ENCODE assay signal across 8 cellular contexts in the genomic region with DNA sequence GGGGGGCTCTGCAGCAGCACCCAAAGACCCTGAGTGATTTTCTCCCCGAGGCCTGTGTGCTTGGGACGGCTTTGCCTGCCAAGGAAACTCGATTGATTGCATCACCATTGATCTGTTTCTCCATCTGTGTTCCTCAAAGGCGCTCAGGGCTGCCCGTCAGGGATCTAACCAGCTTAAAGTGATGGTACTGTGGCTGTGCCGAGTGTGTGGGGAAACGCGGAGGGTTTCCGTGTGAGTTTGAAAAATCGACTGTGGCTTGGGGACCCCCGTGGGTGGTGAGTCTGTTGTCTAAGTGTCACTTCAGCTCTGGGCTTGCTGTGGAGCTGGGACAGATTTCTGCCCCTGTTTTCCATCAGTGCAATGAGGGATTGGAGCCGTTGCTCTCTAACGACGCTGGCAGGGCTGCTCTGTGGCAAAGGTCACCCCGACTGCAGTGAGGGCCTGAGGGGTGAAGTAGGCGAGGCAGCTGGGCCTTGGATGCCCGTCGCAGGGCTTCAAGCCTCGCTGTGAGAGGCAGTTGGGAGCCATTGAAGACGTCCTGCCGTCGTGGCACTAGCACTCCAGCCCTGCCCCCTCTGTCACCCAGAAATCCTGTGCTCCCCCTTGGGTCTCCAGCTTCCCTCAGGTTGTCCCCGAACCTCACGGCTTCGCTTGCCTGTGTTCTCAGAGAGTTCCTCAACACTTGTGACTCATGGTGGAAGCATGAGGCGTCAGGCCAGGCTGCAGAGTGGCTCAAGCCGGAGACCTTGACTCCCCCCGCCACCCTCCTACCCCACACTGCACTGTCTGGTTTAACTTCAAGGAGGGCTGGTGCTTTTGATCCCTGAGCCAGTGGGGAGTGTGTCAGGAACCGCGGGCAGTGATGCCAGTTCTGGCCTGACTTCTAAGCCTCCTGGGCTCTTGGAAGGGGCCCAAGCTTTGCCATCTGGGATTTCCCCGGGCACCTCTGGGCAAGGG. TPM values are rescaled to one million over a fixed set of nuclear protein-coding genes. Genes with fewer than 3 reads are reported as not detected.
DNase-seq lines count a peak whose midpoint lies in the region; FAIRE-seq and TF ChIP-seq lines count a peak whose summit lies in the region.
"Had no signal": no experiment of that assay in that cellular context is flagged by ENCODE, and none has a peak within 500 bp of the region (broad histone marks: within the 10 kb centered on the region; RNA-seq: fewer than 3 reads in every experiment).

No MANE protein-coding gene starts in this region.

- H3K9ac ChIP-seq in smooth muscle cell (ENCODE audit: low read depth) (no peak overlapping the region), MM.1S (ENCODE audit: low read length) (no peak overlapping the region)

- H3K36me3 ChIP-seq in SJSA1 (no peaks in the 10 kb centered on the region), smooth muscle cell (ENCODE audit: low read depth) (no peaks in the 10 kb centered on the region), MM.1S (replicated peaks; ENCODE audit: insufficient read depth, low read length) (no peaks in the 10 kb centered on the region)

- H2AFZ ChIP-seq in smooth muscle cell (ENCODE audit: low read depth): no peak overlapping the region
- H2AFZ ChIP-seq in MM.1S (ENCODE audit: low read length): no peak overlapping the region

- H3K79me2 ChIP-seq in smooth muscle cell (ENCODE audit: low read depth) (no peaks in the 10 kb centered on the region), MM.1S (ENCODE audit: low read length) (no peaks in the 10 kb centered on the region)

- TF ChIP-seq CTCF in fibroblast of villous mesenchyme (IDR thresholded peaks at IDR 0.05; ENCODE audit: insufficient read depth, low read depth, low read length) (no peak), smooth muscle cell (IDR thresholded peaks at IDR 0.05; ENCODE audit: borderline replicate concordance, insufficient read depth, poor library complexity, severe bottlenecking) (no peak), MM.1S (IDR thresholded peaks at IDR 0.05; ENCODE audit: low read length) (no peak)

- H3F3A ChIP-seq in smooth muscle cell (ENCODE audit: low read depth): no peaks in the 10 kb centered on the region
- H3F3A ChIP-seq in MM.1S (ENCODE audit: insufficient read depth, low read length): no peaks in the 10 kb centered on the region

- peaks cover 14% of the 10 kb centered on the region for H3K4me1 ChIP-seq in SJSA1 (replicated peaks)
- peaks cover 4% of the 10 kb centered on the region for H3K4me1 ChIP-seq in smooth muscle cell (ENCODE audit: low read depth)
- no peaks in the 10 kb centered on the region for H3K4me1 ChIP-seq in MM.1S (ENCODE audit: low read length)

- H3K4me3 ChIP-seq in SJSA1 (no peak overlapping the region), fibroblast of villous mesenchyme (ENCODE audit: low read depth, low read length) (no peak overlapping the region), smooth muscle cell (no peak overlapping the region), MM.1S (ENCODE audit: low read length) (no peak overlapping the region)

- H3K9me3 ChIP-seq in SJSA1 (replicated peaks): no peaks in the 10 kb centered on the region
- no peaks in the 10 kb centered on the region for H3K9me3 ChIP-seq in smooth muscle cell (replicated peaks; ENCODE audit: low read depth)
- no peaks in the 10 kb centered on the region for H3K9me3 ChIP-seq in MM.1S (replicated peaks; ENCODE audit: insufficient read depth, low read length)

- no peak overlapping the region for H3K27ac ChIP-seq in SJSA1
- H3K27ac ChIP-seq in smooth muscle cell (ENCODE audit: low read depth): no peak overlapping the region
- H3K27ac ChIP-seq in MM.1S (ENCODE audit: low read length): no peak overlapping the region

- peak; percentile 86 for DNase-seq in H54 (ENCODE audit: insufficient read length, low spot score)
- DNase-seq in SJSA1 (ENCODE audit: low read depth in 1 of 2, low spot score in 2 of 2): peak; percentile 62 to 87
- peak; percentile 70 for DNase-seq in fibroblast of villous mesenchyme (ENCODE audit: low read depth)
- peak; percentile 11 for DNase-seq in smooth muscle cell (lab: John Stamatoyannopoulos, UW; ENCODE audit: unreplicated experiment)
- DNase-seq in D341Med (ENCODE audit: low spot score): no peak
- DNase-seq in NCI-H146 treated with DMSO at 0.1 percent for 48 hours (lab: John Stamatoyannopoulos, UW; ENCODE audit: unreplicated experiment): no peak
- DNase-seq in MM.1S: no peak
- DNase-seq: hippocampal formation had no signal

- H3K4me2 ChIP-seq in smooth muscle cell (peak overlapping the region; percentile 74), MM.1S (ENCODE audit: low read depth, low read length) (no peak overlapping the region)

- 40% methylated on average over 31 of the region's 31 CpGs for WGBS in smooth muscle cell (ENCODE audit: low lambda C conversion rate)

- TF ChIP-seq POLR2A in H54 (IDR thresholded peaks at IDR 0.05; ENCODE audit: low read depth, low read length): no peak

- H3K9me2 ChIP-seq in MM.1S (replicated peaks; ENCODE audit: insufficient read depth, low read length): no peaks in the 10 kb centered on the region

- peak; percentile 30 for FAIRE-seq in H54 (lab: Jason Lieb, UNC)

- H4K20me1 ChIP-seq in smooth muscle cell (ENCODE audit: low read depth) (no peaks in the 10 kb centered on the region), MM.1S (ENCODE audit: insufficient read depth, low read length) (no peaks in the 10 kb centered on the region)

- H3K27me3 ChIP-seq in SJSA1 (replicated peaks): no peaks in the 10 kb centered on the region
- H3K27me3 ChIP-seq in smooth muscle cell (ENCODE audit: low read depth): peaks cover 6% of the 10 kb centered on the region
- H3K27me3 ChIP-seq in MM.1S (replicated peaks; ENCODE audit: insufficient read depth, low read length): peaks cover 44% of the 10 kb centered on the region

RNA-seq across cellular contexts. Expression of a gene that starts 21.8 kb away (rescaled TPM):
- total RNA-seq in SJSA1 (2014; rRNA removed; shearing (Covaris generic)): 0.03 TPM in 1 of 2 replicates, not detected in the other
- total RNA-seq in fibroblast of villous mesenchyme (under 0.01 TPM in 1 of 2 replicates, not detected in the other), smooth muscle cell (not detected in 2 replicates)
- polyA plus RNA-seq in smooth muscle cell: not detected in 2 replicates

RNA-seq across cellular contexts. Expression of a gene that starts 59.8 kb away (rescaled TPM):
- 177 and 263 TPM in 2 replicates for total RNA-seq in SJSA1 (2014; rRNA removed; shearing (Covaris generic))
- total RNA-seq in fibroblast of villous mesenchyme (44.0 and 57.0 TPM in 2 replicates), smooth muscle cell (42.8 and 71.6 TPM in 2 replicates)
- polyA plus RNA-seq in smooth muscle cell: 97.1 and 115 TPM in 2 replicates

Comparison
In these comparisons a context has a peak if more than half of its experiments do, and no peak if none do; other contexts are left out.
1. DNase-seq: peak in H54 (single experiment), SJSA1 (2 of 2), fibroblast of villous mesenchyme (single experiment) and smooth muscle cell (single experiment); none in D341Med (single experiment), NCI-H146 treated with DMSO at 0.1 percent for 48 hours (single experiment) and MM.1S (single experiment).